ENCODE assay signal across 1 cellular context in genomic region chr1:179775009-179775408, GRCh38.
TF ChIP-seq lines count a peak whose summit lies in the region.

No MANE protein-coding gene starts in this region.

TF ChIP-seq in K562, 482 proteins besides CTCF, POLR2A, EP300 and RAD21 (continued from another document):
- TF ChIP-seq ZNF707 (CRISPR knock-in tag; conservative IDR thresholded peaks at IDR 0.05) (no peak), GATA2 (CRISPR knock-in tag; IDR thresholded peaks at IDR 0.05) (no peak), ZNF311 (CRISPR knock-in tag; IDR thresholded peaks at IDR 0.05) (no peak), LCOR (CRISPR knock-in tag; IDR thresholded peaks at IDR 0.05) (no peak), KLF16 (IDR thresholded peaks at IDR 0.05) (no peak), PRMT5 (CRISPR knock-in tag; IDR thresholded peaks at IDR 0.05) (no peak), GTF2A2 (tag; IDR thresholded peaks at IDR 0.05) (no peak), U2AF2 (optimal IDR thresholded peaks at IDR 0.05; ENCODE audit: low read depth, low read length) (no peak), ZNF232 (CRISPR knock-in tag; IDR thresholded peaks at IDR 0.05) (no peak), NRF1 (conservative IDR thresholded peaks at IDR 0.05 in 1 of 2, IDR thresholded peaks at IDR 0.05 in 1 of 2) (0 out of 4 replicates have a peak, but pooled peaks of 1 of the 2 experiments have one; percentile 38), NR2C2 (CRISPR knock-in tag; IDR thresholded peaks at IDR 0.05) (no peak), NR2C2 (tag; IDR thresholded peaks at IDR 0.05) (peak; percentile 54; the same call in 1 of the 2 replicates), DIDO1 (tag; IDR thresholded peaks at IDR 0.05; ENCODE audit: low read depth) (no peak), HMG20B (CRISPR knock-in tag; IDR thresholded peaks at IDR 0.05) (no peak), COPS2 (conservative IDR thresholded peaks at IDR 0.05) (no peak), TAF7 (tag; IDR thresholded peaks at IDR 0.05) (no peak), STAG1 (CRISPR knock-in tag; IDR thresholded peaks at IDR 0.05; ENCODE audit: borderline replicate concordance) (no peak), AFF4 (CRISPR knock-in tag; IDR thresholded peaks at IDR 0.05) (no peak), HNRNPH1 (optimal IDR thresholded peaks at IDR 0.05; ENCODE audit: low read depth, low read length) (no peak), ZNF316 (IDR thresholded peaks at IDR 0.05) (no peak), FOS (IDR thresholded peaks at IDR 0.05; ENCODE audit: extremely low read depth, insufficient read length) (peak; percentile 47), TCF7L2 (IDR thresholded peaks at IDR 0.05; ENCODE audit: low read depth, low read length) (no peak), ZNF217 (CRISPR knock-in tag; IDR thresholded peaks at IDR 0.05) (no peak), FOSL1 (tag; conservative IDR thresholded peaks at IDR 0.05) (no peak), SIN3A (IDR thresholded peaks at IDR 0.05; ENCODE audit: borderline replicate concordance in 2 of 2, control insufficient read depth in 1 of 2, low read depth in 2 of 2, low read length in 2 of 2) (no peak), NFYB (IDR thresholded peaks at IDR 0.05; ENCODE audit: extremely low read depth, insufficient read length) (peak; percentile 42), ATF1 (CRISPR knock-in tag; IDR thresholded peaks at IDR 0.05) (no peak), ATF1 (tag; IDR thresholded peaks at IDR 0.05) (peak; percentile 28; the same call in 1 of the 2 replicates), L3MBTL2 (IDR thresholded peaks at IDR 0.05) (peak; percentile 40; the same call in 1 of the 2 replicates), ESRRA (IDR thresholded peaks at IDR 0.05; ENCODE audit: borderline replicate concordance, low read depth) (0 out of 2 replicates have a peak, but pooled peaks have one; percentile 24)
- TF ChIP-seq, protein P1, sequence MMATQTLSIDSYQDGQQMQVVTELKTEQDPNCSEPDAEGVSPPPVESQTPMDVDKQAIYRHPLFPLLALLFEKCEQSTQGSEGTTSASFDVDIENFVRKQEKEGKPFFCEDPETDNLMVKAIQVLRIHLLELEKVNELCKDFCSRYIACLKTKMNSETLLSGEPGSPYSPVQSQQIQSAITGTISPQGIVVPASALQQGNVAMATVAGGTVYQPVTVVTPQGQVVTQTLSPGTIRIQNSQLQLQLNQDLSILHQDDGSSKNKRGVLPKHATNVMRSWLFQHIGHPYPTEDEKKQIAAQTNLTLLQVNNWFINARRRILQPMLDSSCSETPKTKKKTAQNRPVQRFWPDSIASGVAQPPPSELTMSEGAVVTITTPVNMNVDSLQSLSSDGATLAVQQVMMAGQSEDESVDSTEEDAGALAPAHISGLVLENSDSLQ (IDR thresholded peaks at IDR 0.05): peak; percentile 47; the same call in 1 of the 2 replicates
- TF ChIP-seq, protein P2, sequence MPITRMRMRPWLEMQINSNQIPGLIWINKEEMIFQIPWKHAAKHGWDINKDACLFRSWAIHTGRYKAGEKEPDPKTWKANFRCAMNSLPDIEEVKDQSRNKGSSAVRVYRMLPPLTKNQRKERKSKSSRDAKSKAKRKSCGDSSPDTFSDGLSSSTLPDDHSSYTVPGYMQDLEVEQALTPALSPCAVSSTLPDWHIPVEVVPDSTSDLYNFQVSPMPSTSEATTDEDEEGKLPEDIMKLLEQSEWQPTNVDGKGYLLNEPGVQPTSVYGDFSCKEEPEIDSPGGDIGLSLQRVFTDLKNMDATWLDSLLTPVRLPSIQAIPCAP (CRISPR knock-in tag; IDR thresholded peaks at IDR 0.05; ENCODE audit: borderline replicate concordance): no peak
- TF ChIP-seq, protein P3, sequence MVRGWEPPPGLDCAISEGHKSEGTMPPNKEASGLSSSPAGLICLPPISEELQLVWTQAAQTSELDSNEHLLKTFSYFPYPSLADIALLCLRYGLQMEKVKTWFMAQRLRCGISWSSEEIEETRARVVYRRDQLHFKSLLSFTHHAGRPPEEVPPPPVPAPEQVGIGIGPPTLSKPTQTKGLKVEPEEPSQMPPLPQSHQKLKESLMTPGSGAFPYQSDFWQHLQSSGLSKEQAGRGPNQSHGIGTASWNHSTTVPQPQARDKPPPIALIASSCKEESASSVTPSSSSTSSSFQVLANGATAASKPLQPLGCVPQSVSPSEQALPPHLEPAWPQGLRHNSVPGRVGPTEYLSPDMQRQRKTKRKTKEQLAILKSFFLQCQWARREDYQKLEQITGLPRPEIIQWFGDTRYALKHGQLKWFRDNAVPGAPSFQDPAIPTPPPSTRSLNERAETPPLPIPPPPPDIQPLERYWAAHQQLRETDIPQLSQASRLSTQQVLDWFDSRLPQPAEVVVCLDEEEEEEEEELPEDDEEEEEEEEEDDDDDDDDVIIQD (CRISPR knock-in tag; IDR thresholded peaks at IDR 0.05): no peak
- TF ChIP-seq, protein P4, sequence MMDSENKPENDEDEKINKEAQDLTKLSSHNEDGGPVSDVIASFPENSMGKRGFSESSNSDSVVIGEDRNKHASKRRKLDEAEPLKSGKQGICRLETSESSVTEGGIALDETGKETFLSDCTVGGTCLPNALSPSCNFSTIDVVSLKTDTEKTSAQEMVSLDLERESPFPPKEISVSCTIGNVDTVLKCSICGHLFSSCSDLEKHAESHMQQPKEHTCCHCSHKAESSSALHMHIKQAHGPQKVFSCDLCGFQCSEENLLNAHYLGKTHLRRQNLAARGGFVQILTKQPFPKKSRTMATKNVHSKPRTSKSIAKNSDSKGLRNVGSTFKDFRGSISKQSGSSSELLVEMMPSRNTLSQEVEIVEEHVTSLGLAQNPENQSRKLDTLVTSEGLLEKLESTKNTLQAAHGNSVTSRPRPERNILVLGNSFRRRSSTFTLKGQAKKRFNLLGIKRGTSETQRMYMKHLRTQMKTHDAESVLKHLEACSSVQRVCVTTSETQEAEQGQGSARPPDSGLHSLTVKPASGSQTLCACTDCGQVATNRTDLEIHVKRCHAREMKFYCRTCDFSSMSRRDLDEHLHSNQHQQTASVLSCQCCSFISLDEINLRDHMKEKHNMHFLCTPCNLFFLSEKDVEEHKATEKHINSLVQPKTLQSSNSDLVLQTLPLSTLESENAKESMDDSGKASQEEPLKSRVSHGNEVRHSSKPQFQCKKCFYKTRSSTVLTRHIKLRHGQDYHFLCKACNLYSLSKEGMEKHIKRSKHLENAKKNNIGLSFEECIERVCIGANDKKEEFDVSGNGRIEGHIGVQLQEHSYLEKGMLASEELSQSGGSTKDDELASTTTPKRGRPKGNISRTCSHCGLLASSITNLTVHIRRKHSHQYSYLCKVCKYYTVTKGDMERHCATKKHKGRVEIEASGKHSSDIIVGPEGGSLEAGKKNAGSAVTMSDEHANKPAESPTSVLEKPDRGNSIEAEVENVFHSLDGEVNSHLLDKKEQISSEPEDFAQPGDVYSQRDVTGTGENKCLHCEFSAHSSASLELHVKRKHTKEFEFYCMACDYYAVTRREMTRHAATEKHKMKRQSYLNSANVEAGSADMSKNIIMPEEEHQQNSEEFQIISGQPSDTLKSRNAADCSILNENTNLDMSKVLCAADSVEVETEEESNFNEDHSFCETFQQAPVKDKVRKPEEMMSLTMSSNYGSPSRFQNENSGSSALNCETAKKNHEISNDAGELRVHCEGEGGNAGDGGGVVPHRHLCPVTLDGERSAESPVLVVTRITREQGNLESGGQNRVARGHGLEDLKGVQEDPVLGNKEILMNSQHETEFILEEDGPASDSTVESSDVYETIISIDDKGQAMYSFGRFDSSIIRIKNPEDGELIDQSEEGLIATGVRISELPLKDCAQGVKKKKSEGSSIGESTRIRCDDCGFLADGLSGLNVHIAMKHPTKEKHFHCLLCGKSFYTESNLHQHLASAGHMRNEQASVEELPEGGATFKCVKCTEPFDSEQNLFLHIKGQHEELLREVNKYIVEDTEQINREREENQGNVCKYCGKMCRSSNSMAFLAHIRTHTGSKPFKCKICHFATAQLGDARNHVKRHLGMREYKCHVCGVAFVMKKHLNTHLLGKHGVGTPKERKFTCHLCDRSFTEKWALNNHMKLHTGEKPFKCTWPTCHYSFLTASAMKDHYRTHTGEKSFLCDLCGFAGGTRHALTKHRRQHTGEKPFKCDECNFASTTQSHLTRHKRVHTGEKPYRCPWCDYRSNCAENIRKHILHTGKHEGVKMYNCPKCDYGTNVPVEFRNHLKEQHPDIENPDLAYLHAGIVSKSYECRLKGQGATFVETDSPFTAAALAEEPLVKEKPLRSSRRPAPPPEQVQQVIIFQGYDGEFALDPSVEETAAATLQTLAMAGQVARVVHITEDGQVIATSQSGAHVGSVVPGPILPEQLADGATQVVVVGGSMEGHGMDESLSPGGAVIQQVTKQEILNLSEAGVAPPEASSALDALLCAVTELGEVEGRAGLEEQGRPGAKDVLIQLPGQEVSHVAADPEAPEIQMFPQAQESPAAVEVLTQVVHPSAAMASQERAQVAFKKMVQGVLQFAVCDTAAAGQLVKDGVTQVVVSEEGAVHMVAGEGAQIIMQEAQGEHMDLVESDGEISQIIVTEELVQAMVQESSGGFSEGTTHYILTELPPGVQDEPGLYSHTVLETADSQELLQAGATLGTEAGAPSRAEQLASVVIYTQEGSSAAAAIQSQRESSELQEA (IDR thresholded peaks at IDR 0.05; ENCODE audit: low read depth): no peak
